In the genomic region with DNA sequence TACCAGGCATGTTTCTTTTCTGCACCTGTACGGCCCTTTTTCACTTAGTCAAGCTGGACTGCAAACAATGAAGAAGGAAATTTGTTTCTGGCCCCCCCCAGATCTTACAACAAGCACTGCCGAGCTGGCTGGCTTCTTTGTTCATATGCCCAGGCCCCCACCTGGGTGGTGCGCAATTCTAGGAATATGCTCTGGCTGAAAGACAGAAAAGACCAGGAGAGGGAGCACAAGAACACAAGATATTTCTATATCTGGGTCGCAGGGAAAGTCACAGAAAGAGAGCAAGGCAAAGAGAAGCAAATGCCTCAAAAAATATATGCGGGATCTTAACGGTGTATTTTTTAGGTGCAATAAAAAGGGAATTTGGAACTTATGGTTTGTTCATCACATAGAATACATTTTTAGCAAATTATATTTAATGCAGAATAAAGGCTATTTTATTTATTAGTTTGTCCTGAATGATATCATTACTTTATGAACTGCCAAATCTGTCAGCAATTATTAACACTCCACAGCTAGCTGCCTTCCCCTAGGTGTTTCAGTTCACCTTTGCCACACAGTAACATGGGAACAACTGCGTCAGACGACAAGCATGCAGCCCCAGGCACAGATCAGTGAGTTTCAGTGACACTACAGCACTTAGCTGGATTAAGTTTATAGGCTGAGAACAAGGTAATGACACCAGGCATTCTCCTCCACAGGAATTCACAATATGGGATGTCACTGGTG, we compare ENCODE assay signal across 1 cellular context.
TF ChIP-seq lines count a peak whose summit lies in the region.

No MANE protein-coding gene starts in this region.

TF ChIP-seq in HEK293, 187 proteins besides CTCF, POLR2A, EP300 and RAD21 (continued from another document):
- TF ChIP-seq, protein P1, sequence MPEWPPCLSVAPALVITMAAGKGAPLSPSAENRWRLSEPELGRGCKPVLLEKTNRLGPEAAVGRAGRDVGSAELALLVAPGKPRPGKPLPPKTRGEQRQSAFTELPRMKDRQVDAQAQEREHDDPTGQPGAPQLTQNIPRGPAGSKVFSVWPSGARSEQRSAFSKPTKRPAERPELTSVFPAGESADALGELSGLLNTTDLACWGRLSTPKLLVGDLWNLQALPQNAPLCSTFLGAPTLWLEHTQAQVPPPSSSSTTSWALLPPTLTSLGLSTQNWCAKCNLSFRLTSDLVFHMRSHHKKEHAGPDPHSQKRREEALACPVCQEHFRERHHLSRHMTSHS (tag by site-specific recombination; IDR thresholded peaks at IDR 0.05): no peak
- TF ChIP-seq ZNF654 (tag by site-specific recombination; IDR thresholded peaks at IDR 0.05; ENCODE audit: low read depth): peak; percentile 84
- TF ChIP-seq ZNF202 (tag by site-specific recombination; IDR thresholded peaks at IDR 0.05; ENCODE audit: borderline replicate concordance): no peak
- TF ChIP-seq, protein P2, sequence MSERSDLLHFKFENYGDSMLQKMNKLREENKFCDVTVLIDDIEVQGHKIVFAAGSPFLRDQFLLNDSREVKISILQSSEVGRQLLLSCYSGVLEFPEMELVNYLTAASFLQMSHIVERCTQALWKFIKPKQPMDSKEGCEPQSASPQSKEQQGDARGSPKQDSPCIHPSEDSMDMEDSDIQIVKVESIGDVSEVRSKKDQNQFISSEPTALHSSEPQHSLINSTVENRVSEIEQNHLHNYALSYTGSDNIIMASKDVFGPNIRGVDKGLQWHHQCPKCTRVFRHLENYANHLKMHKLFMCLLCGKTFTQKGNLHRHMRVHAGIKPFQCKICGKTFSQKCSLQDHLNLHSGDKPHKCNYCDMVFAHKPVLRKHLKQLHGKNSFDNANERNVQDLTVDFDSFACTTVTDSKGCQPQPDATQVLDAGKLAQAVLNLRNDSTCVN (tag by site-specific recombination; optimal IDR thresholded peaks at IDR 0.05): no peak
- TF ChIP-seq, protein P3, sequence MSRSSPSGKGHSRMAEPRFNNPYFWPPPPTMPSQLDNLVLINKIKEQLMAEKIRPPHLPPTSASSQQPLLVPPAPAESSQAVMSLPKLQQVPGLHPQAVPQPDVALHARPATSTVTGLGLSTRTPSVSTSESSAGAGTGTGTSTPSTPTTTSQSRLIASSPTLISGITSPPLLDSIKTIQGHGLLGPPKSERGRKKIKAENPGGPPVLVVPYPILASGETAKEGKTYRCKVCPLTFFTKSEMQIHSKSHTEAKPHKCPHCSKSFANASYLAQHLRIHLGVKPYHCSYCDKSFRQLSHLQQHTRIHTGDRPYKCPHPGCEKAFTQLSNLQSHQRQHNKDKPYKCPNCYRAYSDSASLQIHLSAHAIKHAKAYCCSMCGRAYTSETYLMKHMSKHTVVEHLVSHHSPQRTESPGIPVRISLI (tag by site-specific recombination; IDR thresholded peaks at IDR 0.05): no peak
- no peak for TF ChIP-seq ZBTB7A (tag by site-specific recombination; IDR thresholded peaks at IDR 0.05; ENCODE audit: low read depth)
- no peak for TF ChIP-seq ZNF146 (tag by site-specific recombination; IDR thresholded peaks at IDR 0.05)
- peak; percentile 36; the same call in 1 of the 2 replicates for TF ChIP-seq ZNF561 (tag by site-specific recombination; IDR thresholded peaks at IDR 0.05; ENCODE audit: borderline replicate concordance)
- 0 out of 2 replicates have a peak, but pooled peaks have one; percentile 22 for TF ChIP-seq ZSCAN30 (tag by site-specific recombination; IDR thresholded peaks at IDR 0.05)
- TF ChIP-seq, protein P4, sequence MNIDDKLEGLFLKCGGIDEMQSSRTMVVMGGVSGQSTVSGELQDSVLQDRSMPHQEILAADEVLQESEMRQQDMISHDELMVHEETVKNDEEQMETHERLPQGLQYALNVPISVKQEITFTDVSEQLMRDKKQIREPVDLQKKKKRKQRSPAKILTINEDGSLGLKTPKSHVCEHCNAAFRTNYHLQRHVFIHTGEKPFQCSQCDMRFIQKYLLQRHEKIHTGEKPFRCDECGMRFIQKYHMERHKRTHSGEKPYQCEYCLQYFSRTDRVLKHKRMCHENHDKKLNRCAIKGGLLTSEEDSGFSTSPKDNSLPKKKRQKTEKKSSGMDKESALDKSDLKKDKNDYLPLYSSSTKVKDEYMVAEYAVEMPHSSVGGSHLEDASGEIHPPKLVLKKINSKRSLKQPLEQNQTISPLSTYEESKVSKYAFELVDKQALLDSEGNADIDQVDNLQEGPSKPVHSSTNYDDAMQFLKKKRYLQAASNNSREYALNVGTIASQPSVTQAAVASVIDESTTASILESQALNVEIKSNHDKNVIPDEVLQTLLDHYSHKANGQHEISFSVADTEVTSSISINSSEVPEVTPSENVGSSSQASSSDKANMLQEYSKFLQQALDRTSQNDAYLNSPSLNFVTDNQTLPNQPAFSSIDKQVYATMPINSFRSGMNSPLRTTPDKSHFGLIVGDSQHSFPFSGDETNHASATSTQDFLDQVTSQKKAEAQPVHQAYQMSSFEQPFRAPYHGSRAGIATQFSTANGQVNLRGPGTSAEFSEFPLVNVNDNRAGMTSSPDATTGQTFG (tag by site-specific recombination; IDR thresholded peaks at IDR 0.05; ENCODE audit: borderline replicate concordance): no peak
- peak; percentile 39 for TF ChIP-seq FEZF1 (tag by site-specific recombination; IDR thresholded peaks at IDR 0.05)
- TF ChIP-seq ZNF366 (tag by site-specific recombination; conservative IDR thresholded peaks at IDR 0.05): peak; percentile 38; the same call in 1 of the 2 replicates
- TF ChIP-seq ZBTB17 (tag by site-specific recombination; IDR thresholded peaks at IDR 0.05): no peak
- TF ChIP-seq ZNF626 (tag by site-specific recombination; IDR thresholded peaks at IDR 0.05): no peak
- no peak for TF ChIP-seq ZNF529 (tag by site-specific recombination; IDR thresholded peaks at IDR 0.05; ENCODE audit: insufficient replicate concordance)
- TF ChIP-seq ZNF112 (tag by site-specific recombination; IDR thresholded peaks at IDR 0.05): no peak
- TF ChIP-seq ZNF660 (tag by site-specific recombination; IDR thresholded peaks at IDR 0.05): peak; percentile 43; the same call in 1 of the 2 replicates
- TF ChIP-seq ZFHX2 (tag by site-specific recombination; conservative IDR thresholded peaks at IDR 0.05): no peak
- TF ChIP-seq KLF10 (tag by site-specific recombination; IDR thresholded peaks at IDR 0.05): no peak
- TF ChIP-seq ZNF830 (tag by site-specific recombination; IDR thresholded peaks at IDR 0.05; ENCODE audit: low read depth): no peak
- TF ChIP-seq ZNF629 (tag by site-specific recombination; IDR thresholded peaks at IDR 0.05): 0 out of 2 replicates have a peak, but pooled peaks have one; percentile 12
